ENCODE assay signal across 23 cellular contexts in genomic region chr4:88967883-88968316, GRCh38.
DNase-seq lines count a peak whose midpoint lies in the region; ATAC-seq and TF ChIP-seq lines count a peak whose summit lies in the region.
"Had no signal": no experiment of that assay in that cellular context is flagged by ENCODE, and none has a peak within 500 bp of the region (broad histone marks: within the 10 kb centered on the region; RNA-seq: fewer than 3 reads in every experiment).

No MANE protein-coding gene starts in this region.

- no peaks in the 10 kb centered on the region for H3K36me3 Mint-ChIP-seq in activated CD4-positive, alpha-beta memory T cell treated with anti-CD3 and anti-CD28 coated beads for 36 hours
- peaks cover 2% of the 10 kb centered on the region for H3K36me3 Mint-ChIP-seq in progenitor cell of endocrine pancreas (ENCODE audit: insufficient read depth)
- H3K36me3 Mint-ChIP-seq: IgD-negative memory B cell had no signal

- H3K4me3 ChIP-seq in LNCaP clone FGC (ENCODE audit: low read depth, low read length) (no peak overlapping the region), body of pancreas (no peak overlapping the region), right lobe of liver (no peak overlapping the region)
- H3K4me3 ChIP-seq: GM23338, transverse colon had no signal

- H3K27ac Mint-ChIP-seq in activated CD4-positive, alpha-beta memory T cell treated with anti-CD3 and anti-CD28 coated beads for 36 hours = no peak overlapping the region
- no peak overlapping the region for H3K27ac Mint-ChIP-seq in progenitor cell of endocrine pancreas
- H3K27ac Mint-ChIP-seq: CD4-positive, CD25-positive, alpha-beta regulatory T cell; GM23338; IgD-negative memory B cell; naive thymus-derived CD8-positive, alpha-beta T cell had no signal

- peaks cover 2% of the 10 kb centered on the region for H3K27me3 Mint-ChIP-seq in activated CD4-positive, alpha-beta memory T cell treated with anti-CD3 and anti-CD28 coated beads for 36 hours
- H3K27me3 Mint-ChIP-seq in progenitor cell of endocrine pancreas = no peaks in the 10 kb centered on the region
- H3K27me3 Mint-ChIP-seq: CD4-positive, CD25-positive, alpha-beta regulatory T cell had no signal

- CTCF ChIA-PET in activated CD4-positive, alpha-beta memory T cell treated with anti-CD3 and anti-CD28 coated beads for 36 hours (lab: Charles Lee) = interaction anchor here (0.9 kb wide), 1 partner anchor 56 kb away, joined by 3 read pairs; no protein-coding TSS in a partner anchor

- H3K36me3 ChIP-seq in body of pancreas (replicated peaks in 1 of 2; ENCODE audit: insufficient read depth in 1 of 2, low read depth in 2 of 2) (no peaks in the 10 kb centered on the region), right lobe of liver (no peaks in the 10 kb centered on the region)
- H3K36me3 ChIP-seq: transverse colon had no signal

- H3K27me3 ChIP-seq in body of pancreas (no peaks in the 10 kb centered on the region), right lobe of liver (no peaks in the 10 kb centered on the region)
- H3K27me3 ChIP-seq: transverse colon had no signal

- POLR2A ChIA-PET in activated CD4-positive, alpha-beta memory T cell treated with anti-CD3 and anti-CD28 coated beads for 36 hours (lab: Charles Lee) = no interaction called here

- DNase-seq in COR-L47 (lab: John Stamatoyannopoulos, UW) (peak; percentile 24), LNCaP clone FGC (ENCODE audit: low read depth) (peak; percentile 75), body of pancreas (no peak), right lobe of liver (no peak), progenitor cell of endocrine pancreas (ENCODE audit: low spot score, unreplicated experiment) (no peak)
- DNase-seq in activated effector memory CD4-positive, alpha-beta T cell treated with anti-CD3 and anti-CD28 coated beads, Interleukin-2, amount 50 U/mL, for 16 hours = no peak
- DNase-seq in activated CD4-positive, alpha-beta memory T cell treated with anti-CD3 and anti-CD28 coated beads for 36 hours = no peak
- DNase-seq in stimulated activated CD4-positive, alpha-beta T cell treated with anti-CD3 and anti-CD28 coated beads, Interleukin-4, amount 100 ng/mL, for 1 hour = no peak
- DNase-seq: activated CD4-positive, alpha-beta T cell treated with anti-CD3 and anti-CD28 coated beads, Interleukin-2, amount 50 U/mL, for 4 hours; activated naive CD4-positive, alpha-beta T cell; amniotic stem cell; caudate nucleus; CD4-positive, CD25-positive, alpha-beta regulatory T cell; kidney glomerular epithelial cell; mesendoderm; naive thymus-derived CD8-positive, alpha-beta T cell; NCI-H774; stimulated activated CD4-positive, alpha-beta T cell treated with anti-CD3 and anti-CD28 coated beads, Interleukin-2, amount 100 ng/mL, for 24 hours; stimulated activated naive CD4-positive, alpha-beta T cell; transverse colon had no signal

- H3K9me3 ChIP-seq in body of pancreas (no peaks in the 10 kb centered on the region), right lobe of liver (no peaks in the 10 kb centered on the region)
- H3K9me3 ChIP-seq: transverse colon had no signal

- H3K4me1 Mint-ChIP-seq in activated CD4-positive, alpha-beta memory T cell treated with anti-CD3 and anti-CD28 coated beads for 36 hours (ENCODE audit: low read depth) = peaks cover 4% of the 10 kb centered on the region
- peaks cover 6% of the 10 kb centered on the region for H3K4me1 Mint-ChIP-seq in progenitor cell of endocrine pancreas (ENCODE audit: low read depth)
- H3K4me1 Mint-ChIP-seq: IgD-negative memory B cell; naive thymus-derived CD8-positive, alpha-beta T cell had no signal

- WGBS in body of pancreas, 2 donors = 41 to 60% methylated on average over 2 of the region's 2 CpGs
- 65% methylated on average over 2 of the region's 2 CpGs for WGBS in right lobe of liver (ENCODE audit: insufficient coverage, low coverage, low lambda C conversion rate, missing lambda C conversion rate)

- no peak overlapping the region for H3K4me3 Mint-ChIP-seq in activated CD4-positive, alpha-beta memory T cell treated with anti-CD3 and anti-CD28 coated beads for 36 hours
- H3K4me3 Mint-ChIP-seq in progenitor cell of endocrine pancreas (ENCODE audit: low read depth) = no peak overlapping the region
- H3K4me3 Mint-ChIP-seq: CD4-positive, CD25-positive, alpha-beta regulatory T cell; GM23338; IgD-negative memory B cell; naive thymus-derived CD8-positive, alpha-beta T cell had no signal

- H3K4me1 ChIP-seq in body of pancreas (peaks cover 7% of the 10 kb centered on the region), right lobe of liver (peaks cover 0 to 17% (median 0%) of the 10 kb centered on the region in 4 donors)

- TF ChIP-seq CTCF in LNCaP clone FGC (IDR thresholded peaks at IDR 0.05; ENCODE audit: control insufficient read depth, extremely low read depth, insufficient read depth) = no peak
- no peak for TF ChIP-seq CTCF in body of pancreas (IDR thresholded peaks at IDR 0.05)
- TF ChIP-seq CTCF in right lobe of liver (IDR thresholded peaks at IDR 0.05) = no peak
- no peak for TF ChIP-seq CTCF in progenitor cell of endocrine pancreas (IDR thresholded peaks at IDR 0.05; ENCODE audit: unreplicated experiment)

- TF ChIP-seq POLR2A in body of pancreas (IDR thresholded peaks at IDR 0.05) (no peak), right lobe of liver (IDR thresholded peaks at IDR 0.05) (no peak)

- ATAC-seq in body of pancreas (peak; percentile 53), right lobe of liver (peak; percentile 19 to 56 (median 51))
- ATAC-seq: GM23338; naive thymus-derived CD8-positive, alpha-beta T cell had no signal

- peaks cover 2% of the 10 kb centered on the region for H3K9me3 Mint-ChIP-seq in activated CD4-positive, alpha-beta memory T cell treated with anti-CD3 and anti-CD28 coated beads for 36 hours
- peaks cover under 1% of the 10 kb centered on the region for H3K9me3 Mint-ChIP-seq in progenitor cell of endocrine pancreas (ENCODE audit: low read depth)
- H3K9me3 Mint-ChIP-seq: GM23338 had no signal

- intact Hi-C loops in body of pancreas (cut with DNase I) = no loop called here
- intact Hi-C loops in right lobe of liver (cut with DNase I) = no loop called here
- intact Hi-C loops in activated CD4-positive, alpha-beta memory T cell treated with anti-CD3 and anti-CD28 coated beads for 36 hours (cut with micrococcal nuclease) = loop anchor here (10.0 kb wide), 1 partner anchor 147 kb away; the partner anchor contains the start of gene TIGD2

- H3K27ac ChIP-seq in body of pancreas (peak overlapping the region in 2 of 4 donors; percentile 1 to 22), right lobe of liver (no peak overlapping the region)
- H3K27ac ChIP-seq: HL-60 had no signal

Comparison
In these comparisons a context has a peak if more than half of its experiments do, and no peak if none do; other contexts are left out.
1. DNase-seq: peak in COR-L47 (single experiment) and LNCaP clone FGC (single experiment); none in body of pancreas (0 of 4), right lobe of liver (0 of 3), activated effector memory CD4-positive, alpha-beta T cell treated with anti-CD3 and anti-CD28 coated beads, Interleukin-2, amount 50 U/mL, for 16 hours (single experiment), activated CD4-positive, alpha-beta memory T cell treated with anti-CD3 and anti-CD28 coated beads for 36 hours (single experiment), progenitor cell of endocrine pancreas (single experiment) and stimulated activated CD4-positive, alpha-beta T cell treated with anti-CD3 and anti-CD28 coated beads, Interleukin-4, amount 100 ng/mL, for 1 hour (single experiment).